8 cellular contexts compared by ENCODE assay signal in genomic region chr5:115460476-115460875, GRCh38.
DNase-seq lines count a peak whose midpoint lies in the region; ATAC-seq, FAIRE-seq and TF ChIP-seq lines count a peak whose summit lies in the region.

No MANE protein-coding gene starts in this region.

- H3K4me2 ChIP-seq in GM23248 (ENCODE audit: unreplicated experiment): peak overlapping the region; percentile 61

- ATAC-seq in foreskin keratinocyte: peak; percentile 57

- no peak overlapping the region for H2AFZ ChIP-seq in GM23248

- peaks cover 47% of the 10 kb centered on the region for H3F3A ChIP-seq in GM23248 (ENCODE audit: insufficient read depth)

- no peaks in the 10 kb centered on the region; the same call in 1 of the 2 replicates for H3K9me2 ChIP-seq in GM23248 (ENCODE audit: insufficient read depth)

- peaks cover 8% of the 10 kb centered on the region for H3K4me1 Mint-ChIP-seq in chondrocyte (ENCODE audit: low read depth)

- H3K9me3 ChIP-seq in GM23248 (ENCODE audit: low read depth): no peaks in the 10 kb centered on the region

- H3K36me3 Mint-ChIP-seq in chondrocyte (ENCODE audit: low read depth): no peaks in the 10 kb centered on the region

- in situ Hi-C loops in GM23248 (cut with MboI): no loop called here

- no peak for DNase-seq in GM18507 (ENCODE audit: extremely low spot score, insufficient read length, low read depth)
- DNase-seq in GM23248: peak; percentile 91
- DNase-seq in NCI-H226: peak; percentile 81
- peak; percentile 80 to 89 for DNase-seq in foreskin keratinocyte
- no peak for DNase-seq in D341Med (ENCODE audit: low spot score)
- DNase-seq in germinal center (ENCODE audit: low spot score): no peak
- no peak for DNase-seq in chondrocyte (ENCODE audit: low spot score)
- no peak for DNase-seq in NCI-H2171 treated with DMSO at 0.1 percent for 48 hours (lab: John Stamatoyannopoulos, UW)

- TF ChIP-seq CTCF in foreskin keratinocyte (conservative IDR thresholded peaks at IDR 0.05) (no peak), chondrocyte (IDR thresholded peaks at IDR 0.05) (no peak)

- H3K79me2 ChIP-seq in GM23248 (ENCODE audit: insufficient read depth): no peaks in the 10 kb centered on the region

- WGBS in GM23248 (ENCODE audit: low coverage in 1 of 2, low lambda C conversion rate in 2 of 2, missing lambda C conversion rate in 2 of 2), 2 experiments: 0 to 2% methylated on average over 2 of the region's 2 CpGs

- peak; percentile 62 for FAIRE-seq in GM18507 (lab: Jason Lieb, UNC)

- no peaks in the 10 kb centered on the region for H3K27me3 ChIP-seq in GM23248 (replicated peaks; ENCODE audit: insufficient read depth)
- H3K27me3 ChIP-seq in foreskin keratinocyte: no peaks in the 10 kb centered on the region

- H3K4me1 ChIP-seq in GM23248 (ENCODE audit: insufficient read depth): peaks cover 56% of the 10 kb centered on the region
- H3K4me1 ChIP-seq in foreskin keratinocyte: peaks cover 25% of the 10 kb centered on the region

- H3K9ac ChIP-seq in GM23248: peak overlapping the region; percentile 74

- no peaks in the 10 kb centered on the region for H4K20me1 ChIP-seq in GM23248 (ENCODE audit: insufficient read depth)

- peak overlapping the region; percentile 97 for H3K27ac ChIP-seq in GM23248
- peak overlapping the region; percentile 95 for H3K27ac ChIP-seq in foreskin keratinocyte

- H3K4me3 ChIP-seq in GM23248: peak overlapping the region; percentile 30

- H3K36me3 ChIP-seq in GM23248 (ENCODE audit: low read depth): no peaks in the 10 kb centered on the region

- H3K27ac Mint-ChIP-seq in chondrocyte (ENCODE audit: unreplicated experiment): no peak overlapping the region

- no peak overlapping the region for H3K4me3 Mint-ChIP-seq in chondrocyte (ENCODE audit: unreplicated experiment)

- H3K27me3 Mint-ChIP-seq in chondrocyte (ENCODE audit: low read depth): peaks cover 5% of the 10 kb centered on the region

- H3K9me3 Mint-ChIP-seq in chondrocyte (ENCODE audit: low read depth): no peaks in the 10 kb centered on the region

Comparison
In these comparisons a context has a peak if more than half of its experiments do, and no peak if none do; other contexts are left out.
1. DNase-seq: peak in GM23248 (single experiment), NCI-H226 (single experiment) and foreskin keratinocyte (2 of 2); none in GM18507 (single experiment), D341Med (single experiment), germinal center (single experiment), chondrocyte (single experiment) and NCI-H2171 treated with DMSO at 0.1 percent for 48 hours (single experiment).